Comparison of ENCODE assay signal across 17 cellular contexts in the genomic region with DNA sequence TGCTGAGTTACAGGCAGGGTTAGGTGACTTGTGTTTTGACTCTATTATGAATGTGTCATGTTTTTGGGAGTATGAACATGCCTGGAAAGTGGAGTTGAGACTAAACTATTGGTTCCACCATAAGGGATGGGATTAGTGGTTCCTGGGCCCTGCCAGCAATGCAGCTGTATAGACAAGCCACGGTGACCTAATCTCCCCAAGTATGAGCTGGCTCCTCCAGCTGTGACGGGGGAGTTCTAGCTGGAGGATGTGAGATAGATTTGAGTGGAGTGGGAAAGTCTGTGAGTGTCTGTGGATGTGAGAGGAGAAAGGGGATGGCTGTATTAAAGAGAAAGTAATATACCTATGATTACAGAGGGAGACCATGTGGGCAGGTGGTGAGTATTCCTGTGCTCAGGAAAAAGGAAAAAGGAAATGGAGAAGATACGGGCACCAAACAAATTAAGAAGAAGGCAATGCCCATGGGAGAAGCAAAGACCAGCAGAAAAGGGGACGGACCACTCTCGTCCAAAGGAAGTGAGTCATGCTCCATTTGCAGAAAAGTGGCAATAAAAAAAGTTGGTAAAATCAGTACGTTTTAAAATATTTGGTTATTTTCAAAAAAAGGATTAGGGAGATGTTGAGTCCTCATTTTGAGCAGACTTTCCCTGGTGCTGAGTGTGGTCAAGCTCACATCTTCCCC. TPM values are rescaled to one million over a fixed set of nuclear protein-coding genes. Genes with fewer than 3 reads are reported as not detected.
DNase-seq lines count a peak whose midpoint lies in the region; ATAC-seq and TF ChIP-seq lines count a peak whose summit lies in the region.
"Had no signal": no experiment of that assay in that cellular context is flagged by ENCODE, and none has a peak within 500 bp of the region (broad histone marks: within the 10 kb centered on the region; RNA-seq: fewer than 3 reads in every experiment).

No MANE protein-coding gene starts in this region.

- in situ Hi-C loops in mammary epithelial cell (cut with MboI; ENCODE audit: low sequenced_read_pairs in 2 of 2) = no loop called here

- H3K4me2 ChIP-seq in mammary epithelial cell (ENCODE audit: insufficient read depth, low read depth, low read length) = no peak overlapping the region

- WGBS in mammary epithelial cell (ENCODE audit: low coverage, missing lambda C conversion rate) = 59% methylated on average over 6 of the region's 6 CpGs

- TF ChIP-seq CTCF in epithelial cell of esophagus (IDR thresholded peaks at IDR 0.05; ENCODE audit: insufficient read depth, low read depth, low read length, missing control alignments) (no peak), omental fat pad (IDR thresholded peaks at IDR 0.05) (no peak), mammary epithelial cell (conservative IDR thresholded peaks at IDR 0.05 in 1 of 2, IDR thresholded peaks at IDR 0.05 in 1 of 2; ENCODE audit: extremely low read depth in 1 of 2, insufficient read depth in 1 of 2, low read depth in 1 of 2, low read length in 2 of 2) (no peak)

- no peaks in the 10 kb centered on the region for H4K20me1 ChIP-seq in mammary epithelial cell (ENCODE audit: insufficient read depth, low read length)

- no peaks in the 10 kb centered on the region for H3K4me1 ChIP-seq in mammary epithelial cell (ENCODE audit: insufficient read depth, low read length)
- H3K4me1 ChIP-seq: sigmoid colon, upper lobe of right lung had no signal

- CTCF ChIA-PET in mammary epithelial cell (lab: Charles Lee; ENCODE audit: low non-redundant PET) = no interaction called here
- CTCF ChIA-PET in activated CD8-positive, alpha-beta memory T cell treated with anti-CD3 and anti-CD28 coated beads, Interleukin-2, amount 10 ng/mL, durations not matched to agents 7 days and 5 days (lab: Charles Lee) = no interaction called here

- no peaks in the 10 kb centered on the region for H3K4me1 Mint-ChIP-seq in activated CD8-positive, alpha-beta memory T cell treated with anti-CD3 and anti-CD28 coated beads, Interleukin-2, amount 10 ng/mL, durations not matched to agents 7 days and 5 days
- H3K4me1 Mint-ChIP-seq: activated B cell treated with CpG ODN at 0.5 μM for 24 hours had no signal

- H3K36me3 ChIP-seq in mammary epithelial cell (ENCODE audit: insufficient read depth, low read length) = no peaks in the 10 kb centered on the region
- H3K36me3 ChIP-seq: sigmoid colon, upper lobe of right lung had no signal

- DNase-seq in COLO829 (ENCODE audit: low spot score) (peak; percentile 8), M059J (ENCODE audit: low read depth) (peak; percentile 59), epithelial cell of esophagus (ENCODE audit: low read depth) (peak; percentile 3), omental fat pad (ENCODE audit: low spot score) (no peak), mammary epithelial cell (no peak), Kasumi-1 (lab: John Stamatoyannopoulos, UW) (no peak)
- no peak for DNase-seq in activated CD8-positive, alpha-beta memory T cell treated with anti-CD3 and anti-CD28 coated beads, Interleukin-2, amount 10 ng/mL, durations not matched to agents 7 days and 5 days
- DNase-seq: activated B cell treated with CpG ODN at 0.5 μM for 24 hours; activated naive CD4-positive, alpha-beta T cell; AML-193; NCI-H1417 treated with DMSO at 0.1 percent for 48 hours; NCI-H226; upper lobe of right lung had no signal

- H3K27me3 Mint-ChIP-seq in activated CD8-positive, alpha-beta memory T cell treated with anti-CD3 and anti-CD28 coated beads, Interleukin-2, amount 10 ng/mL, durations not matched to agents 7 days and 5 days = no peaks in the 10 kb centered on the region
- H3K27me3 Mint-ChIP-seq: activated B cell treated with CpG ODN at 0.5 μM for 24 hours had no signal

- no peaks in the 10 kb centered on the region for H3K9me3 Mint-ChIP-seq in activated CD8-positive, alpha-beta memory T cell treated with anti-CD3 and anti-CD28 coated beads, Interleukin-2, amount 10 ng/mL, durations not matched to agents 7 days and 5 days (ENCODE audit: low read depth)
- H3K9me3 Mint-ChIP-seq: activated B cell treated with CpG ODN at 0.5 μM for 24 hours; stimulated activated effector memory CD8-positive, alpha-beta T cell treated with anti-CD3 and anti-CD28 coated beads, Interleukin-12 subunit alpha, Interleukin-12 subunit beta, amount 100 ng/mL, for 72 hours had no signal

- no TSS peak for BruUV-seq in mammary epithelial cell (replicated peaks; lab: Mats Ljungman, UMichigan)

- intact Hi-C loops in mammary epithelial cell (cut with micrococcal nuclease) = no loop called here

- no peaks in the 10 kb centered on the region for H3K9me3 ChIP-seq in mammary epithelial cell (replicated peaks; ENCODE audit: insufficient read depth, low read length)
- H3K9me3 ChIP-seq: sigmoid colon, upper lobe of right lung had no signal

- H3K79me2 ChIP-seq in mammary epithelial cell (ENCODE audit: insufficient read depth, low read length) = no peaks in the 10 kb centered on the region

- ATAC-seq in omental fat pad (ENCODE audit: low FRiP score) = peak; percentile 39
- no peak for ATAC-seq in HG02642 (IDR thresholded peaks at IDR 0.05; ENCODE audit: poor library complexity, unreplicated experiment)
- no peak for ATAC-seq in activated CD8-positive, alpha-beta memory T cell treated with anti-CD3 and anti-CD28 coated beads, Interleukin-2, amount 10 ng/mL, durations not matched to agents 7 days and 5 days
- ATAC-seq: stimulated activated effector memory CD8-positive, alpha-beta T cell treated with anti-CD3 and anti-CD28 coated beads, Interleukin-12 subunit alpha, Interleukin-12 subunit beta, amount 100 ng/mL, for 72 hours had no signal

- H3K4me3 ChIP-seq in epithelial cell of esophagus (ENCODE audit: low read length) (no peak overlapping the region), mammary epithelial cell (replicated peaks in 1 of 3; ENCODE audit: insufficient read depth in 1 of 3, low read depth in 2 of 3, low read length in 3 of 3) (no peak overlapping the region)
- H3K4me3 ChIP-seq: sigmoid colon, upper lobe of right lung had no signal

- H3K27ac ChIP-seq in mammary epithelial cell (ENCODE audit: insufficient read depth, low read depth, low read length) = no peak overlapping the region
- H3K27ac ChIP-seq: sigmoid colon, upper lobe of right lung had no signal

- dilution Hi-C loops in mammary epithelial cell (cut with HindIII; ENCODE audit: low sequenced_read_pairs) = no loop called here

- no peaks in the 10 kb centered on the region for H3K27me3 ChIP-seq in mammary epithelial cell (ENCODE audit: insufficient read depth, low read length)
- H3K27me3 ChIP-seq: sigmoid colon, upper lobe of right lung had no signal

- H3K27ac Mint-ChIP-seq in activated CD8-positive, alpha-beta memory T cell treated with anti-CD3 and anti-CD28 coated beads, Interleukin-2, amount 10 ng/mL, durations not matched to agents 7 days and 5 days = no peak overlapping the region
- H3K27ac Mint-ChIP-seq: activated B cell treated with CpG ODN at 0.5 μM for 24 hours; stimulated activated effector memory CD8-positive, alpha-beta T cell treated with anti-CD3 and anti-CD28 coated beads, Interleukin-12 subunit alpha, Interleukin-12 subunit beta, amount 100 ng/mL, for 72 hours had no signal

- no peak overlapping the region for H2AFZ ChIP-seq in mammary epithelial cell (ENCODE audit: low read depth, low read length)

- no peaks in the 10 kb centered on the region for H3K36me3 Mint-ChIP-seq in activated CD8-positive, alpha-beta memory T cell treated with anti-CD3 and anti-CD28 coated beads, Interleukin-2, amount 10 ng/mL, durations not matched to agents 7 days and 5 days
- H3K36me3 Mint-ChIP-seq: stimulated activated effector memory CD8-positive, alpha-beta T cell treated with anti-CD3 and anti-CD28 coated beads, Interleukin-12 subunit alpha, Interleukin-12 subunit beta, amount 100 ng/mL, for 72 hours had no signal

- no peak overlapping the region for H3K9ac ChIP-seq in mammary epithelial cell (ENCODE audit: insufficient read depth, low read length)

- no peak overlapping the region for H3K4me3 Mint-ChIP-seq in activated CD8-positive, alpha-beta memory T cell treated with anti-CD3 and anti-CD28 coated beads, Interleukin-2, amount 10 ng/mL, durations not matched to agents 7 days and 5 days
- H3K4me3 Mint-ChIP-seq: activated B cell treated with CpG ODN at 0.5 μM for 24 hours; neural crest cell; stimulated activated effector memory CD8-positive, alpha-beta T cell treated with anti-CD3 and anti-CD28 coated beads, Interleukin-12 subunit alpha, Interleukin-12 subunit beta, amount 100 ng/mL, for 72 hours had no signal

RNA-seq across cellular contexts. Expression of gene ICE1, which starts 48.3 kb away (rescaled TPM):
- 13.1 and 20.8 TPM in 2 replicates for total RNA-seq in M059J (2014; rRNA removed; shearing (Covaris generic))
- total RNA-seq in omental fat pad (10 to 100 TPM; 23.3 to 55.2 (median 33.1) TPM), mammary epithelial cell (10 to 100 TPM; 28.5 to 30.3 TPM)
- polyA plus RNA-seq in mammary epithelial cell = 10.3 TPM
- 30.4 TPM for polyA minus RNA-seq in mammary epithelial cell
- total RNA-seq in activated CD8-positive, alpha-beta memory T cell treated with anti-CD3 and anti-CD28 coated beads, Interleukin-2, amount 10 ng/mL, durations not matched to agents 7 days and 5 days = 10 to 100 TPM; 28.9 to 29.7 TPM

Comparison
In these comparisons a context has a peak if more than half of its experiments do, and no peak if none do; other contexts are left out.
1. DNase-seq: peak in COLO829 (single experiment), M059J (single experiment) and epithelial cell of esophagus (single experiment); none in omental fat pad (single experiment), mammary epithelial cell (single experiment), Kasumi-1 (0 of 2) and activated CD8-positive, alpha-beta memory T cell treated with anti-CD3 and anti-CD28 coated beads, Interleukin-2, amount 10 ng/mL, durations not matched to agents 7 days and 5 days (single experiment).